8 cellular contexts compared by ENCODE assay signal in the genomic region with DNA sequence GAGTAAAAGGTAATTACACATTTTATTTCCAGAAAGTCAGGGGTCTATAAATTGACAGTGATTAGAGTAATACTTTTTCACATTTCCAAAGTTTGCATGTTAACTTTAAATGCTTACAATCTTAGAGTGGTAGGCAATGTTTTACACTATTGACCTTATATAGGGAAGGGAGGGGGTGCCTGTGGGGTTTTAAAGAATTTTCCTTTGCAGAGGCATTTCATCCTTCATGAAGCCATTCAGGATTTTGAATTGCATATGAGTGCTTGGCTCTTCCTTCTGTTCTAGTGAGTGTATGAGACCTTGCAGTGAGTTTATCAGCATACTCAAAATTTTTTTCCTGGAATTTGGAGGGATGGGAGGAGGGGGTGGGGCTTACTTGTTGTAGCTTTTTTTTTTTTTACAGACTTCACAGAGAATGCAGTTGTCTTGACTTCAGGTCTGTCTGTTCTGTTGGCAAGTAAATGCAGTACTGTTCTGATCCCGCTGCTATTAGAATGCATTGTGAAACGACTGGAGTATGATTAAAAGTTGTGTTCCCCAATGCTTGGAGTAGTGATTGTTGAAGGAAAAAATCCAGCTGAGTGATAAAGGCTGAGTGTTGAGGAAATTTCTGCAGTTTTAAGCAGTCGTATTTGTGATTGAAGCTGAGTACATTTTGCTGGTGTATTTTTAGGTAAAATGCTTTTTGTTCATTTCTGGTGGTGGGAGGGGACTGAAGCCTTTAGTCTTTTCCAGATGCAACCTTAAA. TPM values are rescaled to one million over a fixed set of nuclear protein-coding genes. Genes with fewer than 3 reads are reported as not detected.
DNase-seq lines count a peak whose midpoint lies in the region; ATAC-seq, FAIRE-seq and TF ChIP-seq lines count a peak whose summit lies in the region.

No MANE protein-coding gene starts in this region.

- peak overlapping the region; percentile 97 for H3K4me2 ChIP-seq in endothelial cell of umbilical vein (ENCODE audit: insufficient read depth, low read length)

- ATAC-seq in GM19328 (IDR thresholded peaks at IDR 0.05; ENCODE audit: unreplicated experiment), result no peak
- ATAC-seq in HG02798 (IDR thresholded peaks at IDR 0.05; ENCODE audit: poor library complexity, unreplicated experiment), result no peak

- dilution Hi-C loops in endothelial cell of umbilical vein (cut with MboI; ENCODE audit: extremely low pct_ligation_motif_present, low sequenced_read_pairs), result no loop called here

- CTCF ChIA-PET in endothelial cell of umbilical vein (lab: Charles Lee), result interaction anchor here (0.6 to 7.8 kb wide), 5 partner anchors 16 to 75 kb away, joined by 3 to 95 read pairs (median 3); no protein-coding TSS in a partner anchor

- H3K27me3 ChIP-seq in NT2/D1 (ENCODE audit: insufficient read depth, insufficient read length) (no peaks in the 10 kb centered on the region), endothelial cell of umbilical vein (ENCODE audit: control insufficient read depth in 2 of 2, insufficient read depth in 2 of 2, low read length in 2 of 2) (no peaks in the 10 kb centered on the region), neutrophil (no peaks in the 10 kb centered on the region)

- H4K20me1 ChIP-seq in endothelial cell of umbilical vein (replicated peaks; ENCODE audit: control insufficient read depth, extremely low read depth, insufficient read depth, low read length), result peaks cover 23% of the 10 kb centered on the region

- H3K9me1 ChIP-seq in endothelial cell of umbilical vein (replicated peaks; ENCODE audit: control insufficient read depth, extremely low read depth, insufficient read depth, low read length), result no peaks in the 10 kb centered on the region

- no peaks in the 10 kb centered on the region for H3K9me3 ChIP-seq in NT2/D1 (ENCODE audit: insufficient read depth, low read length)
- no peaks in the 10 kb centered on the region for H3K9me3 ChIP-seq in endothelial cell of umbilical vein (replicated peaks; ENCODE audit: control insufficient read depth, insufficient read depth, low read length)
- H3K9me3 ChIP-seq in neutrophil, result no peaks in the 10 kb centered on the region

- POLR2A ChIA-PET in endothelial cell of umbilical vein (lab: Charles Lee), result interaction anchor here (0.7 to 13.9 kb wide), 10 partner anchors 15 to 83 kb away, joined by 3 to 283 read pairs (median 22); a partner anchor contains a TSS

- no peak for DNase-seq in GM12865 (ENCODE audit: low read depth)
- DNase-seq in NT2/D1 (ENCODE audit: low read depth, low spot score), result no peak
- DNase-seq in endothelial cell of umbilical vein (ENCODE audit: low read depth, low spot score), result peak; percentile 50
- DNase-seq in cerebellum (ENCODE audit: low spot score), result no peak
- DNase-seq in T1000 (lab: John Stamatoyannopoulos, UW), result no peak

- H3K4me1 ChIP-seq in NT2/D1 (ENCODE audit: insufficient read depth, insufficient read length), result no peaks in the 10 kb centered on the region
- H3K4me1 ChIP-seq in endothelial cell of umbilical vein (ENCODE audit: control insufficient read depth, extremely low read depth, insufficient read depth, low read length), result peaks cover 24% of the 10 kb centered on the region
- peaks cover 54 to 63% of the 10 kb centered on the region in 2 experiments for H3K4me1 ChIP-seq in neutrophil (ENCODE audit: control insufficient read depth in 1 of 2, insufficient read depth in 1 of 2, low read depth in 1 of 2, low read length in 1 of 2)

- intact Hi-C loops in endothelial cell of umbilical vein (cut with micrococcal nuclease), result no loop called here

- H3K9ac ChIP-seq in NT2/D1 (ENCODE audit: insufficient read length, low read depth), result peak overlapping the region; percentile 24
- H3K9ac ChIP-seq in endothelial cell of umbilical vein (replicated peaks; ENCODE audit: extremely low read depth, insufficient read depth, low read length), result peak overlapping the region; percentile 95

- TF ChIP-seq CTCF in GM12865 (IDR thresholded peaks at IDR 0.05; ENCODE audit: insufficient read depth, low read depth, low read length, missing control alignments) (no peak), endothelial cell of umbilical vein (IDR thresholded peaks at IDR 0.05; ENCODE audit: extremely low read depth in 1 of 2, insufficient read depth in 1 of 2, low read depth in 1 of 2, low read length in 2 of 2) (no peak), neutrophil (IDR thresholded peaks at IDR 0.05) (no peak)

- no peak overlapping the region for H2AFZ ChIP-seq in endothelial cell of umbilical vein (ENCODE audit: low read depth, low read length)

- FAIRE-seq in endothelial cell of umbilical vein (lab: Jason Lieb, UNC), result no peak

- H3K4me3 ChIP-seq in GM12865 (ENCODE audit: low read depth, low read length) (peak overlapping the region; percentile 72), NT2/D1 (ENCODE audit: insufficient read length, low read depth) (peak overlapping the region; percentile 95), endothelial cell of umbilical vein (replicated peaks in 1 of 3; ENCODE audit: insufficient read depth in 1 of 3, low read depth in 1 of 3, low read length in 3 of 3) (peak overlapping the region; percentile 67 to 98 (median 91)), neutrophil (ENCODE audit: low read depth in 1 of 2, low read length in 1 of 2) (peak overlapping the region; percentile 93 to 96)

- TF ChIP-seq POLR2A in endothelial cell of umbilical vein (IDR thresholded peaks at IDR 0.05; ENCODE audit: low read depth, low read length), result peak; percentile 66

- BruUV-seq in endothelial cell of umbilical vein (replicated peaks; lab: Mats Ljungman, UMichigan), result no TSS peak

- H3K79me2 ChIP-seq in endothelial cell of umbilical vein (ENCODE audit: control insufficient read depth, insufficient read depth, low read length), result peaks cover 75% of the 10 kb centered on the region

- H3K36me3 ChIP-seq in NT2/D1 (ENCODE audit: insufficient read depth, insufficient read length, low read length) (peaks cover 66% of the 10 kb centered on the region), endothelial cell of umbilical vein (ENCODE audit: control insufficient read depth in 2 of 2, extremely low read depth in 1 of 2, insufficient read depth in 2 of 2, low read length in 2 of 2) (peaks cover 27 to 33% of the 10 kb centered on the region in 2 experiments), neutrophil (peaks cover 64% of the 10 kb centered on the region)

- peak overlapping the region; percentile 89 for H3K27ac ChIP-seq in endothelial cell of umbilical vein (ENCODE audit: insufficient read depth, low read depth, low read length)
- peak overlapping the region; percentile 99 for H3K27ac ChIP-seq in neutrophil

TF ChIP-seq in endothelial cell of umbilical vein, 7 proteins besides CTCF, POLR2A, EP300 and RAD21:
- TF ChIP-seq JUN (IDR thresholded peaks at IDR 0.05; ENCODE audit: borderline replicate concordance, insufficient read depth, insufficient read length, low read depth), result no peak
- peak; percentile 29 for TF ChIP-seq POLR2AphosphoS5 (IDR thresholded peaks at IDR 0.05; ENCODE audit: insufficient read depth, low read depth, low read length)
- no peak for TF ChIP-seq MYC (IDR thresholded peaks at IDR 0.05; ENCODE audit: low read depth, low read length)
- TF ChIP-seq GATA2 (IDR thresholded peaks at IDR 0.05; ENCODE audit: insufficient read depth, insufficient read length, low read depth, low read length), result no peak
TF ChIP-seq in endothelial cell of umbilical vein: peak in this region for 1.

RNA-seq across cellular contexts. Expression of a gene that starts 5.3 kb away (rescaled TPM):
- 7,529 and 7,700 TPM in 2 replicates for total RNA-seq in endothelial cell of umbilical vein
- 394 and 491 TPM in 2 replicates for polyA plus RNA-seq in endothelial cell of umbilical vein
- polyA plus RNA-seq in endothelial cell of umbilical vein (2011; cell fraction: cytosol; rRNA removed), result 47.1 and 87.3 TPM in 2 replicates
- 5,514 and 5,703 TPM in 2 replicates for polyA plus RNA-seq in endothelial cell of umbilical vein (2011; cell fraction: nucleus; rRNA removed)
- polyA plus RNA-seq in endothelial cell of umbilical vein (2012), result 638 and 920 TPM in 2 replicates
- polyA minus RNA-seq in endothelial cell of umbilical vein, result 8,330 and 9,132 TPM in 2 replicates
- 1,996 TPM for polyA minus RNA-seq in endothelial cell of umbilical vein (2011; cell fraction: cytosol; rRNA and poly(A)+ RNA removed)
- 28,697 and 33,573 TPM in 2 replicates for polyA minus RNA-seq in endothelial cell of umbilical vein (2011; cell fraction: nucleus; rRNA and poly(A)+ RNA removed)
- 17,703 TPM for total RNA-seq in cerebellum

RNA-seq across cellular contexts. Expression of a gene that starts 20.8 kb away (rescaled TPM):
- total RNA-seq in endothelial cell of umbilical vein (88.2 and 88.7 TPM in 2 replicates), cerebellum (30.7 TPM)
- polyA plus RNA-seq in endothelial cell of umbilical vein, result 126 and 153 TPM in 2 replicates
- polyA plus RNA-seq in endothelial cell of umbilical vein (2011; cell fraction: cytosol; rRNA removed), result 95.1 and 111 TPM in 2 replicates
- 143 and 176 TPM in 2 replicates for polyA plus RNA-seq in endothelial cell of umbilical vein (2011; cell fraction: nucleus; rRNA removed)
- polyA plus RNA-seq in endothelial cell of umbilical vein (2012), result 53.3 and 68.2 TPM in 2 replicates
- 50.9 and 74.3 TPM in 2 replicates for polyA minus RNA-seq in endothelial cell of umbilical vein
- polyA minus RNA-seq in endothelial cell of umbilical vein (2011; cell fraction: cytosol; rRNA and poly(A)+ RNA removed), result 57.2 TPM
- 38.2 and 51.4 TPM in 2 replicates for polyA minus RNA-seq in endothelial cell of umbilical vein (2011; cell fraction: nucleus; rRNA and poly(A)+ RNA removed)

RNA-seq across cellular contexts. Expression of a gene that starts 54.1 kb away (rescaled TPM):
- total RNA-seq in endothelial cell of umbilical vein (120 and 121 TPM in 2 replicates), cerebellum (27.9 TPM)
- 209 and 225 TPM in 2 replicates for polyA plus RNA-seq in endothelial cell of umbilical vein
- polyA plus RNA-seq in endothelial cell of umbilical vein (2011; cell fraction: cytosol; rRNA removed), result 92.6 and 135 TPM in 2 replicates
- 799 and 904 TPM in 2 replicates for polyA plus RNA-seq in endothelial cell of umbilical vein (2011; cell fraction: nucleus; rRNA removed)
- 108 and 232 TPM in 2 replicates for polyA plus RNA-seq in endothelial cell of umbilical vein (2012)
- 44.1 and 70.6 TPM in 2 replicates for polyA minus RNA-seq in endothelial cell of umbilical vein
- polyA minus RNA-seq in endothelial cell of umbilical vein (2011; cell fraction: cytosol; rRNA and poly(A)+ RNA removed), result 8.5 TPM
- 104 and 152 TPM in 2 replicates for polyA minus RNA-seq in endothelial cell of umbilical vein (2011; cell fraction: nucleus; rRNA and poly(A)+ RNA removed)
